15 cellular contexts compared by ENCODE assay signal in the genomic region with DNA sequence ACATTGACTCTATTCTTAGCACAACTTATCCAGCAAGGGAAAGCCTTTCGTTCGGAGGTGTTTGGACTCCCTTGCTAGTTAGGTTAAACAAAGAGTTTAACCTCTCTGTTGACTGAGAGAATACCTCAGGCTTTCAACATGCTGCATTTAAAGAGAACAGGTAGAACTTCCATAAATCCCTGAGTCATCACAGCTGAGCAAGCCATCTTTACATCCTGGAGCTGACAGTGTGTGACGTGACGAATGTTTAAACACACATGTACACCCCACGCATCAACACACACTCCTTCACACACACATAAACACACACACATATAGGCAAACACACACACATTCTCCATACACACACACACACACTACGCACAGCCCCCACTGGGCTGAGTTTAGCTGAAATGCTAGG.
"Had no signal": no experiment of that assay in that cellular context is flagged by ENCODE, and none has a peak within 500 bp of the region (broad histone marks: within the 10 kb centered on the region; RNA-seq: fewer than 3 reads in every experiment).

No MANE protein-coding gene starts in this region.

- ATAC-seq: gastroesophageal sphincter, left cardiac atrium, left ventricle myocardium superior, natural killer cell had no signal

- DNase-seq: effector memory CD4-positive, alpha-beta T cell; glutamatergic neuron; kidney; left cardiac atrium; left ventricle myocardium superior; natural killer cell; posterior cingulate gyrus; stimulated activated CD4-positive, alpha-beta T cell treated with anti-CD3 and anti-CD28 coated beads, Interleukin-2, amount 100 ng/mL, for 48 hours; stimulated activated naive CD4-positive, alpha-beta T cell treated with Interleukin-2 at 50 U/mL for 16 hours; trophoblast cell had no signal

- H3K27ac ChIP-seq: epithelial cell of prostate, esophagus muscularis mucosa, gastroesophageal sphincter had no signal

- H3K4me3 ChIP-seq: esophagus muscularis mucosa, gastroesophageal sphincter, lung, smooth muscle cell had no signal
